8 cellular contexts compared by ENCODE assay signal in the genomic region with DNA sequence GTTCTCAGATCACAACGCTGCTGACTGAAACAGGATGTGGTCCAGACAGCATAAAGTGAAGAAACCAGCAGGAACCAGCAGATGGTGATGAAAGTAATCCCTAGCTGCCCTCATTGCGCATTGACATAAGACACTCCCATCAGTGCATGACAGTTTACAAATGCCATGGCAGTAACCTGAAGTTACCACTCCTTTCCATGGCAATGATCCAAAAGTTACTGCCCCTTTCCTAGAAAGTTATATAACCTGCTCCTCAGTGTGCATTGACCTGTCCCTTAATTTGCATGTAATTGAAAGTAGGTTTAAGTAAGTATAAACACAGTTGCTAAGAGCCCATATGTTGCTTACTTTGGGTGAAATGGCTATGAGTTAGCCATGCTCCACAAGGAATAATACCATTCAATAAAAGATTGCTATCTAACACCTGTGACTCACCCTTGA.
DNase-seq lines count a peak whose midpoint lies in the region; ATAC-seq and TF ChIP-seq lines count a peak whose summit lies in the region.

No MANE protein-coding gene starts in this region.

- no peak overlapping the region for H3K27ac Mint-ChIP-seq in activated naive CD4-positive, alpha-beta T cell treated with anti-CD3 and anti-CD28 coated beads, Interleukin-2, amount 50 U/mL, for 72 hours

- ATAC-seq in activated naive CD4-positive, alpha-beta T cell treated with anti-CD3 and anti-CD28 coated beads, Interleukin-2, amount 50 U/mL, for 72 hours, result peak; percentile 85 to 96
- ATAC-seq in HG03571 (IDR thresholded peaks at IDR 0.05; ENCODE audit: unreplicated experiment) (no peak), SK-N-SH treated with all-trans-retinoic acid at 6 μM for 48 hours (no peak)

- H3K9me3 Mint-ChIP-seq in activated naive CD4-positive, alpha-beta T cell treated with anti-CD3 and anti-CD28 coated beads, Interleukin-2, amount 50 U/mL, for 72 hours, result peaks cover 7 to 24% of the 10 kb centered on the region in 2 donors

- peaks cover 6 to 12% of the 10 kb centered on the region in 2 donors for H3K36me3 Mint-ChIP-seq in activated naive CD4-positive, alpha-beta T cell treated with anti-CD3 and anti-CD28 coated beads, Interleukin-2, amount 50 U/mL, for 72 hours

- DNase-seq in activated CD8-positive, alpha-beta memory T cell treated with anti-CD3 and anti-CD28 coated beads for 4 hours (ENCODE audit: low read depth in 2 of 2), result peak; percentile 19 to 22
- no peak for DNase-seq in activated CD8-positive, alpha-beta memory T cell treated with anti-CD3 and anti-CD28 coated beads, Interleukin-2, amount 50 U/mL, for 48 hours
- DNase-seq in NCI-H82 treated with DMSO at 0.1 percent for 48 hours (lab: John Stamatoyannopoulos, UW; ENCODE audit: unreplicated experiment), result peak; percentile 45
- DNase-seq in activated naive CD4-positive, alpha-beta T cell treated with anti-CD3 and anti-CD28 coated beads, Interleukin-2, amount 50 U/mL, for 72 hours (ENCODE audit: low spot score in 2 of 2), result no peak
- DNase-seq in stimulated activated CD4-positive, alpha-beta T cell treated with anti-CD3 and anti-CD28 coated beads, TNF-alpha, amount 100 ng/mL, for 24 hours (ENCODE audit: low read depth in 3 of 3), result peak in 2 of 3 experiments; percentile 2 to 12
- no peak for DNase-seq in AG08395 (ENCODE audit: low spot score)

TF ChIP-seq in SK-N-SH treated with all-trans-retinoic acid at 6 μM for 48 hours, 23 proteins besides CTCF, POLR2A, EP300 and RAD21:
- TF ChIP-seq OSR1 (CRISPR knock-in tag; IDR thresholded peaks at IDR 0.05), result no peak
- no peak for TF ChIP-seq ZNF8 (CRISPR knock-in tag; IDR thresholded peaks at IDR 0.05)
- TF ChIP-seq, protein P1, sequence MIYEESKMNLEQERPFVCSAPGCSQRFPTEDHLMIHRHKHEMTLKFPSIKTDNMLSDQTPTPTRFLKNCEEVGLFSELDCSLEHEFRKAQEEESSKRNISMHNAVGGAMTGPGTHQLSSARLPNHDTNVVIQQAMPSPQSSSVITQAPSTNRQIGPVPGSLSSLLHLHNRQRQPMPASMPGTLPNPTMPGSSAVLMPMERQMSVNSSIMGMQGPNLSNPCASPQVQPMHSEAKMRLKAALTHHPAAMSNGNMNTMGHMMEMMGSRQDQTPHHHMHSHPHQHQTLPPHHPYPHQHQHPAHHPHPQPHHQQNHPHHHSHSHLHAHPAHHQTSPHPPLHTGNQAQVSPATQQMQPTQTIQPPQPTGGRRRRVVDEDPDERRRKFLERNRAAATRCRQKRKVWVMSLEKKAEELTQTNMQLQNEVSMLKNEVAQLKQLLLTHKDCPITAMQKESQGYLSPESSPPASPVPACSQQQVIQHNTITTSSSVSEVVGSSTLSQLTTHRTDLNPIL (CRISPR knock-in tag; IDR thresholded peaks at IDR 0.05; ENCODE audit: low read depth), result no peak
- TF ChIP-seq ZNF70 (CRISPR knock-in tag; IDR thresholded peaks at IDR 0.05), result no peak
- no peak for TF ChIP-seq RARB (CRISPR knock-in tag; IDR thresholded peaks at IDR 0.05)
- no peak for TF ChIP-seq ISL1 (CRISPR knock-in tag; IDR thresholded peaks at IDR 0.05)
- TF ChIP-seq, protein P2, sequence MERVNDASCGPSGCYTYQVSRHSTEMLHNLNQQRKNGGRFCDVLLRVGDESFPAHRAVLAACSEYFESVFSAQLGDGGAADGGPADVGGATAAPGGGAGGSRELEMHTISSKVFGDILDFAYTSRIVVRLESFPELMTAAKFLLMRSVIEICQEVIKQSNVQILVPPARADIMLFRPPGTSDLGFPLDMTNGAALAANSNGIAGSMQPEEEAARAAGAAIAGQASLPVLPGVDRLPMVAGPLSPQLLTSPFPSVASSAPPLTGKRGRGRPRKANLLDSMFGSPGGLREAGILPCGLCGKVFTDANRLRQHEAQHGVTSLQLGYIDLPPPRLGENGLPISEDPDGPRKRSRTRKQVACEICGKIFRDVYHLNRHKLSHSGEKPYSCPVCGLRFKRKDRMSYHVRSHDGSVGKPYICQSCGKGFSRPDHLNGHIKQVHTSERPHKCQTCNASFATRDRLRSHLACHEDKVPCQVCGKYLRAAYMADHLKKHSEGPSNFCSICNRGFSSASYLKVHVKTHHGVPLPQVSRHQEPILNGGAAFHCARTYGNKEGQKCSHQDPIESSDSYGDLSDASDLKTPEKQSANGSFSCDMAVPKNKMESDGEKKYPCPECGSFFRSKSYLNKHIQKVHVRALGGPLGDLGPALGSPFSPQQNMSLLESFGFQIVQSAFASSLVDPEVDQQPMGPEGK (CRISPR knock-in tag; IDR thresholded peaks at IDR 0.05; ENCODE audit: borderline replicate concordance), result no peak
- no peak for TF ChIP-seq ESRRG (CRISPR knock-in tag; IDR thresholded peaks at IDR 0.05)
- TF ChIP-seq, protein P3, sequence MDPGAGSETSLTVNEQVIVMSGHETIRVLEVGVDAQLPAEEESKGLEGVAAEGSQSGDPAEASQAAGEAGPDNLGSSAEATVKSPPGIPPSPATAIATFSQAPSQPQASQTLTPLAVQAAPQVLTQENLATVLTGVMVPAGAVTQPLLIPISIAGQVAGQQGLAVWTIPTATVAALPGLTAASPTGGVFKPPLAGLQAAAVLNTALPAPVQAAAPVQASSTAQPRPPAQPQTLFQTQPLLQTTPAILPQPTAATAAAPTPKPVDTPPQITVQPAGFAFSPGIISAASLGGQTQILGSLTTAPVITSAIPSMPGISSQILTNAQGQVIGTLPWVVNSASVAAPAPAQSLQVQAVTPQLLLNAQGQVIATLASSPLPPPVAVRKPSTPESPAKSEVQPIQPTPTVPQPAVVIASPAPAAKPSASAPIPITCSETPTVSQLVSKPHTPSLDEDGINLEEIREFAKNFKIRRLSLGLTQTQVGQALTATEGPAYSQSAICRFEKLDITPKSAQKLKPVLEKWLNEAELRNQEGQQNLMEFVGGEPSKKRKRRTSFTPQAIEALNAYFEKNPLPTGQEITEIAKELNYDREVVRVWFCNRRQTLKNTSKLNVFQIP (CRISPR knock-in tag; IDR thresholded peaks at IDR 0.05; ENCODE audit: borderline replicate concordance, low read depth), result no peak
- no peak for TF ChIP-seq ZFP3 (CRISPR knock-in tag; IDR thresholded peaks at IDR 0.05)
- TF ChIP-seq CSDC2 (CRISPR knock-in tag; IDR thresholded peaks at IDR 0.05), result no peak
- TF ChIP-seq, protein P4, sequence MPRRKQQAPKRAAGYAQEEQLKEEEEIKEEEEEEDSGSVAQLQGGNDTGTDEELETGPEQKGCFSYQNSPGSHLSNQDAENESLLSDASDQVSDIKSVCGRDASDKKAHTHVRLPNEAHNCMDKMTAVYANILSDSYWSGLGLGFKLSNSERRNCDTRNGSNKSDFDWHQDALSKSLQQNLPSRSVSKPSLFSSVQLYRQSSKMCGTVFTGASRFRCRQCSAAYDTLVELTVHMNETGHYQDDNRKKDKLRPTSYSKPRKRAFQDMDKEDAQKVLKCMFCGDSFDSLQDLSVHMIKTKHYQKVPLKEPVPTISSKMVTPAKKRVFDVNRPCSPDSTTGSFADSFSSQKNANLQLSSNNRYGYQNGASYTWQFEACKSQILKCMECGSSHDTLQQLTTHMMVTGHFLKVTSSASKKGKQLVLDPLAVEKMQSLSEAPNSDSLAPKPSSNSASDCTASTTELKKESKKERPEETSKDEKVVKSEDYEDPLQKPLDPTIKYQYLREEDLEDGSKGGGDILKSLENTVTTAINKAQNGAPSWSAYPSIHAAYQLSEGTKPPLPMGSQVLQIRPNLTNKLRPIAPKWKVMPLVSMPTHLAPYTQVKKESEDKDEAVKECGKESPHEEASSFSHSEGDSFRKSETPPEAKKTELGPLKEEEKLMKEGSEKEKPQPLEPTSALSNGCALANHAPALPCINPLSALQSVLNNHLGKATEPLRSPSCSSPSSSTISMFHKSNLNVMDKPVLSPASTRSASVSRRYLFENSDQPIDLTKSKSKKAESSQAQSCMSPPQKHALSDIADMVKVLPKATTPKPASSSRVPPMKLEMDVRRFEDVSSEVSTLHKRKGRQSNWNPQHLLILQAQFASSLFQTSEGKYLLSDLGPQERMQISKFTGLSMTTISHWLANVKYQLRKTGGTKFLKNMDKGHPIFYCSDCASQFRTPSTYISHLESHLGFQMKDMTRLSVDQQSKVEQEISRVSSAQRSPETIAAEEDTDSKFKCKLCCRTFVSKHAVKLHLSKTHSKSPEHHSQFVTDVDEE (CRISPR knock-in tag; IDR thresholded peaks at IDR 0.05), result no peak
TF ChIP-seq in SK-N-SH treated with all-trans-retinoic acid at 6 μM for 48 hours: peak in this region for 0.

Comparison
In these comparisons a context has a peak if more than half of its experiments do, and no peak if none do; other contexts are left out.
1. DNase-seq: peak in activated CD8-positive, alpha-beta memory T cell treated with anti-CD3 and anti-CD28 coated beads for 4 hours (2 of 2), NCI-H82 treated with DMSO at 0.1 percent for 48 hours (single experiment) and stimulated activated CD4-positive, alpha-beta T cell treated with anti-CD3 and anti-CD28 coated beads, TNF-alpha, amount 100 ng/mL, for 24 hours (2 of 3); none in activated CD8-positive, alpha-beta memory T cell treated with anti-CD3 and anti-CD28 coated beads, Interleukin-2, amount 50 U/mL, for 48 hours (single experiment), activated naive CD4-positive, alpha-beta T cell treated with anti-CD3 and anti-CD28 coated beads, Interleukin-2, amount 50 U/mL, for 72 hours (0 of 2) and AG08395 (single experiment).
2. ATAC-seq: peak in activated naive CD4-positive, alpha-beta T cell treated with anti-CD3 and anti-CD28 coated beads, Interleukin-2, amount 50 U/mL, for 72 hours (2 of 2); none in HG03571 (single experiment) and SK-N-SH treated with all-trans-retinoic acid at 6 μM for 48 hours (single experiment).